ENCODE assay signal across 8 cellular contexts in genomic region chr2:226772389-226773179, GRCh38. TPM values are rescaled to one million over a fixed set of nuclear protein-coding genes. Genes with fewer than 3 reads are reported as not detected.
DNase-seq lines count a peak whose midpoint lies in the region; ATAC-seq and TF ChIP-seq lines count a peak whose summit lies in the region.

No MANE protein-coding gene starts in this region.

- H3K4me1 Mint-ChIP-seq in activated T-cell treated with anti-CD3 and anti-CD28 coated beads, Interleukin-2, amount 50 U/mL, for 72 hours (ENCODE audit: low read depth): peaks cover 21% of the 10 kb centered on the region

- no peak overlapping the region for H3K27ac Mint-ChIP-seq in activated T-cell treated with anti-CD3 and anti-CD28 coated beads, Interleukin-2, amount 50 U/mL, for 72 hours

- H3K4me3 ChIP-seq in upper lobe of left lung: no peak overlapping the region

- CTCF ChIA-PET in HEK293T (lab: Yijun Ruan, JAX): interaction anchor here (0.7 kb wide), 1 partner anchor 497 kb away, joined by 3 read pairs; no protein-coding TSS in a partner anchor

- intact Hi-C loops in Right ventricle myocardium superior (cut with DNase I): no loop called here

- TF ChIP-seq POLR2A in upper lobe of left lung (IDR thresholded peaks at IDR 0.05): no peak

- TF ChIP-seq CTCF in upper lobe of left lung (IDR thresholded peaks at IDR 0.05): no peak

- peaks cover 6 to 12% of the 10 kb centered on the region in 2 donors for H3K36me3 Mint-ChIP-seq in activated T-cell treated with anti-CD3 and anti-CD28 coated beads, Interleukin-2, amount 50 U/mL, for 72 hours (ENCODE audit: insufficient read depth in 2 of 2)

- DNase-seq in activated T-cell treated with anti-CD3 and anti-CD28 coated beads, Interleukin-2, amount 50 U/mL, for 72 hours: no peak
- DNase-seq in activated T-cell treated with anti-CD3 and anti-CD28 coated beads for 4 hours (no peak), SIG-M5 treated with dmso at 0.1 percent for 504 hours (lab: John Stamatoyannopoulos, UW; ENCODE audit: unreplicated experiment) (peak; percentile 99), Right ventricle myocardium superior (no peak), upper lobe of left lung (no peak), UCSD-AML1 (lab: John Stamatoyannopoulos, UW; ENCODE audit: unreplicated experiment) (no peak), HEK293T (ENCODE audit: extremely low spot score) (no peak)

- H3K9me3 Mint-ChIP-seq in activated T-cell treated with anti-CD3 and anti-CD28 coated beads, Interleukin-2, amount 50 U/mL, for 72 hours: peaks cover 4 to 6% of the 10 kb centered on the region in 2 donors

- no peaks in the 10 kb centered on the region for H3K36me3 ChIP-seq in upper lobe of left lung

- H3K27me3 Mint-ChIP-seq in activated T-cell treated with anti-CD3 and anti-CD28 coated beads, Interleukin-2, amount 50 U/mL, for 72 hours (ENCODE audit: low read depth): no peaks in the 10 kb centered on the region

- H3K27me3 ChIP-seq in upper lobe of left lung: no peaks in the 10 kb centered on the region

- H3K4me3 Mint-ChIP-seq in activated T-cell treated with anti-CD3 and anti-CD28 coated beads, Interleukin-2, amount 50 U/mL, for 72 hours: peak overlapping the region; percentile 9 to 63

- TF ChIP-seq EP300 in upper lobe of left lung (IDR thresholded peaks at IDR 0.05): no peak

- H3K27ac ChIP-seq in upper lobe of left lung: peak overlapping the region in 3 of 4 donors; percentile 3 to 28 (median 23)

- H3K4me1 ChIP-seq in upper lobe of left lung: peaks cover 13 to 26% (median 20%) of the 10 kb centered on the region in 4 donors

- ATAC-seq in activated T-cell treated with anti-CD3 and anti-CD28 coated beads, Interleukin-2, amount 50 U/mL, for 72 hours (replicated peaks in 1 of 2): peak; percentile 47 to 65
- ATAC-seq in HG03064 (IDR thresholded peaks at IDR 0.05; ENCODE audit: low read depth, unreplicated experiment): peak; percentile 97
- ATAC-seq in Right ventricle myocardium superior (ENCODE audit: poor library complexity): peak; percentile 60
- no peak for ATAC-seq in upper lobe of left lung (ENCODE audit: low FRiP score in 2 of 2)

- WGBS in upper lobe of left lung, 2 donors: 16 to 19% methylated on average over 3 of the region's 3 CpGs

- no peaks in the 10 kb centered on the region for H3K9me3 ChIP-seq in upper lobe of left lung

- POLR2A ChIA-PET in HEK293T (lab: Yijun Ruan, JAX): no interaction called here

TF ChIP-seq in HEK293T, 16 proteins besides CTCF, POLR2A, EP300 and RAD21:
- TF ChIP-seq ARNT (IDR thresholded peaks at IDR 0.05): no peak
- no peak for TF ChIP-seq BHLHE40 (IDR thresholded peaks at IDR 0.05; ENCODE audit: borderline replicate concordance)
- no peak for TF ChIP-seq FOXA1 (IDR thresholded peaks at IDR 0.05)

RNA-seq across cellular contexts. Expression of gene IRS1, which starts 27.0 kb away (rescaled TPM):
- 1 to 10 TPM; 2.8 to 4.6 TPM for total RNA-seq in activated T-cell treated with anti-CD3 and anti-CD28 coated beads, Interleukin-2, amount 50 U/mL, for 72 hours
- 17.6 TPM for total RNA-seq in Right ventricle myocardium superior
- total RNA-seq in upper lobe of left lung: 10 to 100 TPM in 5 of 6 donors, 1 to 10 TPM in 1; 9.3 to 14.3 (median 12.4) TPM

Comparison
In these comparisons a context has a peak if more than half of its experiments do, and no peak if none do; other contexts are left out.
1. ATAC-seq: peak in activated T-cell treated with anti-CD3 and anti-CD28 coated beads, Interleukin-2, amount 50 U/mL, for 72 hours (2 of 2), HG03064 (single experiment) and Right ventricle myocardium superior (single experiment); none in upper lobe of left lung (0 of 2).